In genomic region chr15:89445553-89445952, GRCh38 we compare ENCODE assay signal across 33 cellular contexts. TPM values are rescaled to one million over a fixed set of nuclear protein-coding genes. Genes with fewer than 3 reads are reported as not detected.
"Had no signal": no experiment of that assay in that cellular context is flagged by ENCODE, and none has a peak within 500 bp of the region (broad histone marks: within the 10 kb centered on the region; RNA-seq: fewer than 3 reads in every experiment).

No MANE protein-coding gene starts in this region.

- H3K4me1 ChIP-seq: adrenal gland, gastroesophageal sphincter had no signal

- FAIRE-seq: bronchial epithelial cell, colon had no signal

- H3K27ac ChIP-seq: adrenal gland, brain microvascular endothelial cell, esophagus squamous epithelium, gastroesophageal sphincter had no signal

- H3K36me3 ChIP-seq: adrenal gland, brain microvascular endothelial cell, esophagus squamous epithelium, gastroesophageal sphincter had no signal

- H3K4me3 Mint-ChIP-seq: activated CD4-positive, alpha-beta T cell treated with anti-CD3 and anti-CD28 coated beads, Interleukin-2, amount 10 ng/mL, durations not matched to agents 7 days and 5 days; activated CD8-positive, alpha-beta T cell treated with anti-CD3 and anti-CD28 coated beads for 36 hours; activated naive CD4-positive, alpha-beta T cell treated with anti-CD3 and anti-CD28 coated beads for 36 hours; activated naive CD4-positive, alpha-beta T cell treated with anti-CD3 and anti-CD28 coated beads, Interleukin-2, amount 50 U/mL, for 24 hours; activated naive CD8-positive, alpha-beta T cell treated with anti-CD3 and anti-CD28 coated beads for 36 hours; activated naive CD8-positive, alpha-beta T cell treated with anti-CD3 and anti-CD28 coated beads, Interleukin-2, amount 50 U/mL, for 24 hours; activated T-cell treated with anti-CD3 and anti-CD28 coated beads, Interleukin-2, amount 50 U/mL, for 4 hours; central memory CD8-positive, alpha-beta T cell; effector memory CD8-positive, alpha-beta T cell had no signal

- H3K4me3 ChIP-seq: adrenal gland, esophagus squamous epithelium, gastroesophageal sphincter had no signal

- H3K9me3 Mint-ChIP-seq: activated CD4-positive, alpha-beta T cell treated with anti-CD3 and anti-CD28 coated beads, Interleukin-2, amount 10 ng/mL, durations not matched to agents 7 days and 5 days; activated CD8-positive, alpha-beta T cell treated with anti-CD3 and anti-CD28 coated beads for 36 hours; activated naive CD4-positive, alpha-beta T cell treated with anti-CD3 and anti-CD28 coated beads for 36 hours; activated naive CD4-positive, alpha-beta T cell treated with anti-CD3 and anti-CD28 coated beads, Interleukin-2, amount 50 U/mL, for 24 hours; activated naive CD8-positive, alpha-beta T cell treated with anti-CD3 and anti-CD28 coated beads for 36 hours; activated naive CD8-positive, alpha-beta T cell treated with anti-CD3 and anti-CD28 coated beads, Interleukin-2, amount 50 U/mL, for 24 hours; activated T-cell treated with anti-CD3 and anti-CD28 coated beads, Interleukin-2, amount 50 U/mL, for 4 hours; activated T-helper 2 cell treated with anti-CD3 and anti-CD28 coated beads, Interferon-gamma antibody, Interleukin-2, Interleukin-4, amounts not matched to agents 10 μg/mL and 5 μg/mL and 100 μg/mL, durations not matched to agents 14 hours and 24 hours and 36 hours; central memory CD8-positive, alpha-beta T cell; effector memory CD8-positive, alpha-beta T cell; WTC11 had no signal

- H3K27ac Mint-ChIP-seq: activated CD4-positive, alpha-beta T cell treated with anti-CD3 and anti-CD28 coated beads, Interleukin-2, amount 10 ng/mL, durations not matched to agents 7 days and 5 days; activated CD8-positive, alpha-beta T cell treated with anti-CD3 and anti-CD28 coated beads for 36 hours; activated naive CD4-positive, alpha-beta T cell treated with anti-CD3 and anti-CD28 coated beads for 36 hours; activated naive CD4-positive, alpha-beta T cell treated with anti-CD3 and anti-CD28 coated beads, Interleukin-2, amount 50 U/mL, for 24 hours; activated naive CD8-positive, alpha-beta T cell treated with anti-CD3 and anti-CD28 coated beads for 36 hours; activated naive CD8-positive, alpha-beta T cell treated with anti-CD3 and anti-CD28 coated beads, Interleukin-2, amount 50 U/mL, for 24 hours; activated T-helper 2 cell treated with anti-CD3 and anti-CD28 coated beads, Interferon-gamma antibody, Interleukin-2, Interleukin-4, amounts not matched to agents 10 μg/mL and 5 μg/mL and 100 μg/mL, durations not matched to agents 14 hours and 24 hours and 36 hours; effector memory CD8-positive, alpha-beta T cell; WTC11 had no signal

- DNase-seq: activated CD4-positive, alpha-beta T cell treated with anti-CD3 and anti-CD28 coated beads for 1 hour; activated CD4-positive, alpha-beta T cell treated with anti-CD3 and anti-CD28 coated beads for 4 hours; activated CD4-positive, alpha-beta T cell treated with anti-CD3 and anti-CD28 coated beads, Interleukin-2, amount 10 ng/mL, durations not matched to agents 7 days and 5 days; activated CD4-positive, alpha-beta T cell treated with anti-CD3 and anti-CD28 coated beads, Interleukin-2, amount 50 U/mL, for 48 hours; activated CD8-positive, alpha-beta memory T cell treated with anti-CD3 and anti-CD28 coated beads for 24 hours; activated CD8-positive, alpha-beta T cell treated with anti-CD3 and anti-CD28 coated beads for 36 hours; activated effector memory CD4-positive, alpha-beta T cell treated with anti-CD3 and anti-CD28 coated beads, Interleukin-2, amount 50 U/mL, for 16 hours; activated naive CD4-positive, alpha-beta T cell treated with anti-CD3 and anti-CD28 coated beads for 36 hours; activated naive CD8-positive, alpha-beta T cell treated with anti-CD3 and anti-CD28 coated beads for 36 hours; activated naive CD8-positive, alpha-beta T cell treated with anti-CD3 and anti-CD28 coated beads, Interleukin-2, amount 50 U/mL, for 24 hours; activated T-cell treated with anti-CD3 and anti-CD28 coated beads, Interleukin-2, amount 50 U/mL, for 4 hours; adrenal gland; brain microvascular endothelial cell; cortex of kidney; dermis blood vessel endothelial cell; effector CD4-positive, alpha-beta T cell; effector memory CD8-positive, alpha-beta T cell; esophagus squamous epithelium; foreskin melanocyte; head of caudate nucleus had no signal

- ATAC-seq: activated CD8-positive, alpha-beta T cell treated with anti-CD3 and anti-CD28 coated beads for 36 hours; activated naive CD8-positive, alpha-beta T cell treated with anti-CD3 and anti-CD28 coated beads, Interleukin-2, amount 50 U/mL, for 24 hours; effector memory CD8-positive, alpha-beta T cell; gastroesophageal sphincter had no signal

- H3K9me3 ChIP-seq: adrenal gland, esophagus squamous epithelium, gastroesophageal sphincter had no signal

- H3K36me3 Mint-ChIP-seq: activated naive CD4-positive, alpha-beta T cell treated with anti-CD3 and anti-CD28 coated beads, Interleukin-2, amount 50 U/mL, for 24 hours; activated naive CD8-positive, alpha-beta T cell treated with anti-CD3 and anti-CD28 coated beads for 36 hours; WTC11 had no signal

- H3K4me1 Mint-ChIP-seq: activated CD4-positive, alpha-beta T cell treated with anti-CD3 and anti-CD28 coated beads, Interleukin-2, amount 10 ng/mL, durations not matched to agents 7 days and 5 days; activated naive CD4-positive, alpha-beta T cell treated with anti-CD3 and anti-CD28 coated beads, Interleukin-2, amount 50 U/mL, for 24 hours; activated naive CD8-positive, alpha-beta T cell treated with anti-CD3 and anti-CD28 coated beads for 36 hours; central memory CD8-positive, alpha-beta T cell had no signal

RNA-seq across cellular contexts. Expression of gene RHCG, which starts 50.8 kb away (rescaled TPM):
- total RNA-seq: activated CD4-positive, alpha-beta T cell treated with anti-CD3 and anti-CD28 coated beads, Interleukin-2, amount 10 ng/mL, durations not matched to agents 7 days and 5 days; activated CD8-positive, alpha-beta T cell treated with anti-CD3 and anti-CD28 coated beads for 36 hours; activated naive CD4-positive, alpha-beta T cell treated with anti-CD3 and anti-CD28 coated beads for 36 hours; activated naive CD8-positive, alpha-beta T cell treated with anti-CD3 and anti-CD28 coated beads for 36 hours; activated T-cell treated with anti-CD3 and anti-CD28 coated beads, Interleukin-2, amount 50 U/mL, for 4 hours; activated T-helper 2 cell treated with anti-CD3 and anti-CD28 coated beads, Interferon-gamma antibody, Interleukin-2, Interleukin-4, amounts not matched to agents 10 μg/mL and 5 μg/mL and 100 μg/mL, durations not matched to agents 14 hours and 24 hours and 36 hours; aorta; chondrocyte; dermis blood vessel endothelial cell; fibroblast of villous mesenchyme; glomerular endothelial cell; T-helper 1 cell treated with Interleukin-12 subunit alpha and Interleukin-12 subunit beta and Interleukin-4 antibody, amounts not matched to agents 30 ng/mL and 1 ng/mL, for 36 hours had no signal
- polyA plus RNA-seq: fibroblast of lung had no signal
